In the genomic region with DNA sequence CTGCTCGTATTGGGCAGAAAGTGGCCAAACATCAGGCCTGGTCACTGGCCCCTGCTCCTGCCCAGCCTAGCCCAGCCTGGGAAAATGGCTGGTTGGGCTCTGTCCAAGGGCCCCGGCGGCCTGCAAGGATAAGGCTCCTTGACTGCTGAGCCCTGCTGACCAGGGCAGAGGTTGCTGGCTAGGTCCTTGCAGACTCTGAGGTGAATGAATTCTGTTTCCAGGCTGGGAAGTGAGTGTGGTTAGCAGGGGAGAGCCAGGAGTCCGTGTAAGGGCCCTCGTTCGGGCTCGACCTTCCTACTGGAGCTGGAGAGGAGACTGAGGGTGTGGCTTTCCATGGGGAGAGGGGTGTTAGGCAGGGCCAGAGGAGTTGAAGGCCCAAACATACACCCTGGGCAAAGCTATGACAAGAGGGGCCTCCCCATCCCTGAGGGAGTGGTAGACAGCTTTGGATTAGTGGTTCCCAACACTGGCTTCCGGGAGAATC, we compare ENCODE assay signal across 9 cellular contexts.
DNase-seq lines count a peak whose midpoint lies in the region; ATAC-seq lines count a peak whose summit lies in the region.
"Had no signal": no experiment of that assay in that cellular context is flagged by ENCODE, and none has a peak within 500 bp of the region (broad histone marks: within the 10 kb centered on the region; RNA-seq: fewer than 3 reads in every experiment).

No MANE protein-coding gene starts in this region.

- ATAC-seq in stimulated activated naive B cell treated with anti-CD40 and anti-IgM and Interleukin-4, amounts not matched to agents 10 μg/mL and 1 μg/mL and 100 μg/mL, for 72 hours (replicated peaks): peak; percentile 20 to 29
- no peak for ATAC-seq in HG03039 (IDR thresholded peaks at IDR 0.05; ENCODE audit: unreplicated experiment)
- ATAC-seq in HG03196 (IDR thresholded peaks at IDR 0.05; ENCODE audit: unreplicated experiment): no peak

- H3K27me3 Mint-ChIP-seq in stimulated activated naive B cell treated with anti-CD40 and anti-IgM and Interleukin-4, amounts not matched to agents 10 μg/mL and 1 μg/mL and 100 μg/mL, for 72 hours: peaks cover 6 to 7% of the 10 kb centered on the region in 2 donors

- peaks cover 11% of the 10 kb centered on the region in 2 donors for H3K4me1 Mint-ChIP-seq in stimulated activated naive B cell treated with anti-CD40 and anti-IgM and Interleukin-4, amounts not matched to agents 10 μg/mL and 1 μg/mL and 100 μg/mL, for 72 hours
- H3K4me1 Mint-ChIP-seq: IgD-negative memory B cell had no signal

- H3K36me3 Mint-ChIP-seq in stimulated activated naive B cell treated with anti-CD40 and anti-IgM and Interleukin-4, amounts not matched to agents 10 μg/mL and 1 μg/mL and 100 μg/mL, for 72 hours: peaks cover 39 to 48% of the 10 kb centered on the region in 2 donors
- H3K36me3 Mint-ChIP-seq: IgD-negative memory B cell had no signal

- H3K27ac Mint-ChIP-seq in stimulated activated naive B cell treated with anti-CD40 and anti-IgM and Interleukin-4, amounts not matched to agents 10 μg/mL and 1 μg/mL and 100 μg/mL, for 72 hours: peak overlapping the region; percentile 86
- H3K27ac Mint-ChIP-seq: IgD-negative memory B cell had no signal

- H3K4me3 Mint-ChIP-seq in stimulated activated naive B cell treated with anti-CD40 and anti-IgM and Interleukin-4, amounts not matched to agents 10 μg/mL and 1 μg/mL and 100 μg/mL, for 72 hours: peak overlapping the region; percentile 39 to 55
- H3K4me3 Mint-ChIP-seq: IgD-negative memory B cell had no signal

- DNase-seq in NCI-H146 (lab: John Stamatoyannopoulos, UW): peak; percentile 86
- peak; percentile 77 for DNase-seq in brain pericyte (ENCODE audit: low read depth, low spot score)
- DNase-seq in islet precursor cell: peak; percentile 99
- no peak for DNase-seq in stimulated activated naive B cell treated with anti-CD40 and anti-IgM and Interleukin-4, amounts not matched to agents 10 μg/mL and 1 μg/mL and 100 μg/mL, for 72 hours
- DNase-seq in activated T-cell treated with anti-CD3 and anti-CD28 coated beads, Interleukin-2, amount 50 U/mL, for 48 hours: no peak
- DNase-seq in NCI-H1436 (lab: John Stamatoyannopoulos, UW): no peak

- peaks cover 4 to 8% of the 10 kb centered on the region in 2 donors for H3K9me3 Mint-ChIP-seq in stimulated activated naive B cell treated with anti-CD40 and anti-IgM and Interleukin-4, amounts not matched to agents 10 μg/mL and 1 μg/mL and 100 μg/mL, for 72 hours

Comparison
In these comparisons a context has a peak if more than half of its experiments do, and no peak if none do; other contexts are left out.
1. DNase-seq: peak in NCI-H146 (single experiment), brain pericyte (single experiment) and islet precursor cell (single experiment); none in stimulated activated naive B cell treated with anti-CD40 and anti-IgM and Interleukin-4, amounts not matched to agents 10 μg/mL and 1 μg/mL and 100 μg/mL, for 72 hours (single experiment), activated T-cell treated with anti-CD3 and anti-CD28 coated beads, Interleukin-2, amount 50 U/mL, for 48 hours (0 of 2) and NCI-H1436 (single experiment).
2. ATAC-seq: peak in stimulated activated naive B cell treated with anti-CD40 and anti-IgM and Interleukin-4, amounts not matched to agents 10 μg/mL and 1 μg/mL and 100 μg/mL, for 72 hours (2 of 2); none in HG03039 (single experiment) and HG03196 (single experiment).